In the genomic region with DNA sequence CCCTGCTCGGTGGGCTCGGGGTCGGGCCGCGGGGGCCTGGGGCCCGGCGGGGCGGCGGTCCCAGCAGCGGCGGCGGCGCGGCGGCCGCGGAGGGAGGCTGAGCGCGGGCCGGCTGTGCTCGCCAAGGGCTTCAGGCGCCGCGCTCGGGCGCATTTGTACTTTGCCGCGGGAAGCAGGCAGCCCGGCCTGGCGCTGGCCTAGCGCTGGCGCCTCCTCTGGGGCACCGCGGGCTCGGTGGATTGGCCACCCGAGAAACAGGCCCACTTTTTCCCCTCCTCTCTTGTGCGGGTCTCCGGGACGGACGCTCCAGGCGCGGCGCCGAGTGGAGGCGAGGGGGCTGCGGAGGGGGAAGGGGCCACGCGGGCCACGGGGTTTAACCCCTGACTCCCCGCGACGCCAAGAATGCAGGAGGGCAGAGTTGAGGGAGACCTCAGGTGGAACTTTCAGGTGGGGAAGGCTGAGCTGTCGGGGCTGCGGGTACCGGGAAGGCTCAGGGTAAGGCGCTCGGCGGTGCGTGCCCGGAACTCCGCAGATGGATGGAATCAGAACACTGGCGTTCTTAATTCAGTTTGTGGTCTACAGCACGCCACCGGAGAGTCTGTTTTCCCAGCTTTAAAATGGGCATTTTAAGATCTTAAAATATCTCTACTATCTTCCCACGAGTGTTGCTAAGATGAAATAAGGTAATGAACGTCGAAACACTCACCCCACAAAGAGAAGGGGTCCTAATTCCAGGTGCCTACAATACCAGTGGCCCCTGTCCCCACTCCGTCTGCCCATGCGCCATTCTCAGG, we compare ENCODE assay signal across 9 cellular contexts. TPM values are rescaled to one million over a fixed set of nuclear protein-coding genes. Genes with fewer than 3 reads are reported as not detected.
DNase-seq lines count a peak whose midpoint lies in the region; ATAC-seq and TF ChIP-seq lines count a peak whose summit lies in the region.
"Had no signal": no experiment of that assay in that cellular context is flagged by ENCODE, and none has a peak within 500 bp of the region (broad histone marks: within the 10 kb centered on the region; RNA-seq: fewer than 3 reads in every experiment).

A gene with protein sequence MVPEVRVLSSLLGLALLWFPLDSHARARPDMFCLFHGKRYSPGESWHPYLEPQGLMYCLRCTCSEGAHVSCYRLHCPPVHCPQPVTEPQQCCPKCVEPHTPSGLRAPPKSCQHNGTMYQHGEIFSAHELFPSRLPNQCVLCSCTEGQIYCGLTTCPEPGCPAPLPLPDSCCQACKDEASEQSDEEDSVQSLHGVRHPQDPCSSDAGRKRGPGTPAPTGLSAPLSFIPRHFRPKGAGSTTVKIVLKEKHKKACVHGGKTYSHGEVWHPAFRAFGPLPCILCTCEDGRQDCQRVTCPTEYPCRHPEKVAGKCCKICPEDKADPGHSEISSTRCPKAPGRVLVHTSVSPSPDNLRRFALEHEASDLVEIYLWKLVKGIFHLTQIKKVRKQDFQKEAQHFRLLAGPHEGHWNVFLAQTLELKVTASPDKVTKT (minus strand): TSS at position 126 of the 794 bp plus-strand sequence. CDS start 538 bp downstream, outside the sequence.

- POLR2A ChIA-PET in naive thymus-derived CD4-positive, alpha-beta T cell (lab: Charles Lee) = no interaction called here

- no peaks in the 10 kb centered on the region for H3K9me3 ChIP-seq in esophagus muscularis mucosa
- H3K9me3 ChIP-seq in naive thymus-derived CD4-positive, alpha-beta T cell (ENCODE audit: control insufficient read depth in 2 of 3, low read length in 3 of 3) = no peaks in the 10 kb centered on the region

- TF ChIP-seq POLR2A in esophagus muscularis mucosa (IDR thresholded peaks at IDR 0.05; ENCODE audit: low read depth) = no peak

- no peaks in the 10 kb centered on the region for H3K36me3 ChIP-seq in esophagus muscularis mucosa
- no peaks in the 10 kb centered on the region for H3K36me3 ChIP-seq in naive thymus-derived CD4-positive, alpha-beta T cell (ENCODE audit: control insufficient read depth in 2 of 3, insufficient read depth in 3 of 3, low read length in 3 of 3)

- ATAC-seq in naive thymus-derived CD4-positive, alpha-beta T cell = no peak
- no peak for ATAC-seq in GM18873 (IDR thresholded peaks at IDR 0.05; ENCODE audit: low FRiP score, unreplicated experiment)
- ATAC-seq in left colon = no peak

- H3K4me3 ChIP-seq in esophagus muscularis mucosa = peak within 1 kb of the TSS; percentile 46 to 54 (median 50)
- H3K4me3 ChIP-seq in naive thymus-derived CD4-positive, alpha-beta T cell (ENCODE audit: low read length) = no peak within 1 kb of the TSS

- WGBS in esophagus muscularis mucosa = 19% methylated on average over 33 of the region's 69 CpGs

- intact Hi-C loops in esophagus muscularis mucosa (cut with DNase I) = loop anchor here (10.0 kb wide), 1 partner anchor 237 kb away; a partner anchor contains a TSS
- intact Hi-C loops in naive thymus-derived CD4-positive, alpha-beta T cell (cut with micrococcal nuclease) = loop anchor here in 1 of 2 donors (10.0 kb wide), 1 partner anchor 277 kb away; no protein-coding TSS in a partner anchor
- intact Hi-C loops in left colon (cut with DNase I, micrococcal nuclease) = no loop called here

- peaks cover 4 to 16% (median 9%) of the 10 kb centered on the region in 7 donors for H3K4me1 Mint-ChIP-seq in naive thymus-derived CD4-positive, alpha-beta T cell

- CTCF ChIA-PET in naive thymus-derived CD4-positive, alpha-beta T cell (lab: Charles Lee) = no interaction called here

- no peak within 1 kb of the TSS for H3K27ac ChIP-seq in esophagus muscularis mucosa (replicated peaks in 1 of 4)
- no peak within 1 kb of the TSS for H3K27ac ChIP-seq in naive thymus-derived CD4-positive, alpha-beta T cell (ENCODE audit: low read depth, low read length)

- H3K27me3 Mint-ChIP-seq in naive thymus-derived CD4-positive, alpha-beta T cell = peaks cover 43 to 73% (median 61%) of the 10 kb centered on the region in 5 donors

- H3K9me3 Mint-ChIP-seq in naive thymus-derived CD4-positive, alpha-beta T cell = peaks cover 0 to 2% (median 0%) of the 10 kb centered on the region in 11 donors

- H3K27me3 ChIP-seq in esophagus muscularis mucosa = peaks cover 0 to 43% (median 7%) of the 10 kb centered on the region in 4 donors
- H3K27me3 ChIP-seq in naive thymus-derived CD4-positive, alpha-beta T cell (ENCODE audit: control insufficient read depth in 2 of 2, insufficient read depth in 2 of 2, low read length in 2 of 2) = no peaks in the 10 kb centered on the region

- H3K4me3 Mint-ChIP-seq in naive thymus-derived CD4-positive, alpha-beta T cell = peak within 1 kb of the TSS in 8 of 10 donors; percentile 28 to 74 (median 40)

- DNase-seq in AG08395 (ENCODE audit: low spot score) (peak; percentile 53), NCI-H2227 (lab: John Stamatoyannopoulos, UW; ENCODE audit: unreplicated experiment) (peak; percentile 58), esophagus muscularis mucosa (ENCODE audit: extremely low spot score) (no peak), NCI-H526 treated with DMSO at 0.1 percent for 48 hours (lab: John Stamatoyannopoulos, UW) (no peak), COR-L47 (lab: John Stamatoyannopoulos, UW) (no peak), left colon (no peak)
- DNase-seq in naive thymus-derived CD4-positive, alpha-beta T cell = no peak
- DNase-seq: T-helper 1 cell had no signal

- peaks cover 0 to 6% (median 0%) of the 10 kb centered on the region in 5 donors for H3K36me3 Mint-ChIP-seq in naive thymus-derived CD4-positive, alpha-beta T cell

- no peak for TF ChIP-seq CTCF in esophagus muscularis mucosa (IDR thresholded peaks at IDR 0.05)

- H3K27ac Mint-ChIP-seq in naive thymus-derived CD4-positive, alpha-beta T cell = no peak within 1 kb of the TSS

- no peak for TF ChIP-seq EP300 in esophagus muscularis mucosa (IDR thresholded peaks at IDR 0.05)

- peaks cover 11 to 23% (median 21%) of the 10 kb centered on the region in 4 donors for H3K4me1 ChIP-seq in esophagus muscularis mucosa
- peaks cover 0 to under 1% of the 10 kb centered on the region in 2 donors for H3K4me1 ChIP-seq in naive thymus-derived CD4-positive, alpha-beta T cell (ENCODE audit: control insufficient read depth in 2 of 2, insufficient read depth in 2 of 2, low read length in 2 of 2)

RNA-seq across cellular contexts. Expression of the gene that starts here (rescaled TPM):
- under 1 TPM in 2 of 4 donors, not detected in 2; 0.40 to 0.50 TPM for total RNA-seq in esophagus muscularis mucosa
- not detected for total RNA-seq in naive thymus-derived CD4-positive, alpha-beta T cell
- polyA plus RNA-seq in naive thymus-derived CD4-positive, alpha-beta T cell = not detected
- total RNA-seq in left colon = 1 to 10 TPM in 1 of 2 donors, not detected in 1; 4.6 TPM

Comparison
In these comparisons a context has a peak if more than half of its experiments do, and no peak if none do; other contexts are left out.
1. DNase-seq: peak in AG08395 (single experiment) and NCI-H2227 (single experiment); none in esophagus muscularis mucosa (single experiment), naive thymus-derived CD4-positive, alpha-beta T cell (0 of 9), NCI-H526 treated with DMSO at 0.1 percent for 48 hours (single experiment), COR-L47 (single experiment) and left colon (0 of 2).